25 cellular contexts compared by ENCODE assay signal in the genomic region with DNA sequence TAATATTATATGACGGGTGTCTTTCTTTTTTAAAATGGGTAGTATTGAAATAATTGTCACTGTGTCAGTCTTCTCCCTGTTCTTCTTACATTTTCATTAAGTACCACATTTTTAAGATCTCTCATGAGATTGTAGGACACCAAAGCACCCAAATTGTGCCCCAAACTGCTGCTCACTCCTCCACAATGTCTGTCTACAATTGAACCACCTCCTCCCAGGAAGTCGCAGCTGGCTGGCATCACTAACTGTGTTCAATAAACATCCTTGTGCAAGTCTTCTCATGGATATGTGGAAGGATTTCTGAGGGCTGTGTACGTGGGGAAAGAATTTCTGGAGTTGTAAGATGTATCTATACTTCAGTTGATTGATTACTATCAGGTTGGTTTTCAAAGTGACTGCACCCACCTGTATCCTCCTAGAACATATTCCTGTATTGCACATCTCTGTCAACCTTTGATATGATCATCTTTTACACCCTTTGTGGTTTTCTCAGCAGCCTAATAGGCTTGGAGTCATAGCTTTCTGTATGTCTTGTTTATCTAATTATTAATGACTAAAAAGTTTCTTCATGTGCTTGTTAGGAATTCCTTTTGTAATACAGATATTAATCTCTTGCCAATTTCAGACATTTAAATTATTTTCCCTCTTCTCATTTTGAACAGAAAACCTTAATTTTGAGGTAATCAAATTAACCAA.
DNase-seq lines count a peak whose midpoint lies in the region; ATAC-seq and TF ChIP-seq lines count a peak whose summit lies in the region.
"Had no signal": no experiment of that assay in that cellular context is flagged by ENCODE, and none has a peak within 500 bp of the region (broad histone marks: within the 10 kb centered on the region; RNA-seq: fewer than 3 reads in every experiment).

No MANE protein-coding gene starts in this region.

- ATAC-seq in activated CD8-positive, alpha-beta memory T cell treated with anti-CD3 and anti-CD28 coated beads, Interleukin-2, amount 10 ng/mL, durations not matched to agents 7 days and 5 days: no peak
- ATAC-seq in PC-3 (peak; percentile 41; the same call in 1 of the 2 replicates), psoas muscle (no peak)
- ATAC-seq: HepG2 had no signal

- BruUV-seq in PC-3 (replicated peaks; lab: Mats Ljungman, UMichigan) (no TSS peak), mammary epithelial cell (replicated peaks; lab: Mats Ljungman, UMichigan) (TSS peak; percentile 72)

- H2AFZ ChIP-seq in PC-3 (ENCODE audit: low read length) (peak overlapping the region; percentile 39), mammary epithelial cell (ENCODE audit: low read depth, low read length) (peak overlapping the region; percentile 22), osteoblast (ENCODE audit: low read length) (no peak overlapping the region)

- no peaks in the 10 kb centered on the region for H3K9me3 Mint-ChIP-seq in activated CD8-positive, alpha-beta memory T cell treated with anti-CD3 and anti-CD28 coated beads, Interleukin-2, amount 10 ng/mL, durations not matched to agents 7 days and 5 days (ENCODE audit: low read depth)
- H3K9me3 Mint-ChIP-seq: activated naive CD4-positive, alpha-beta T cell treated with anti-CD3 and anti-CD28 coated beads for 36 hours had no signal

- no peaks in the 10 kb centered on the region for H3K27me3 Mint-ChIP-seq in activated CD8-positive, alpha-beta memory T cell treated with anti-CD3 and anti-CD28 coated beads, Interleukin-2, amount 10 ng/mL, durations not matched to agents 7 days and 5 days
- H3K27me3 Mint-ChIP-seq: activated CD4-positive, alpha-beta T cell treated with anti-CD3 and anti-CD28 coated beads, Interleukin-2, amount 10 ng/mL, durations not matched to agents 7 days and 5 days had no signal

- H3K27me3 ChIP-seq in PC-3 (ENCODE audit: low read length) (no peaks in the 10 kb centered on the region), mammary epithelial cell (ENCODE audit: insufficient read depth, low read length) (no peaks in the 10 kb centered on the region), osteoblast (ENCODE audit: insufficient read depth, low read length) (no peaks in the 10 kb centered on the region), psoas muscle (ENCODE audit: insufficient read depth in 3 of 3, low read length in 2 of 3) (no peaks in the 10 kb centered on the region)
- H3K27me3 ChIP-seq: BE2C, cardiac muscle cell, suprapubic skin had no signal

- H3K27ac ChIP-seq in PC-3 (ENCODE audit: low read length) (peak overlapping the region; percentile 46), mammary epithelial cell (ENCODE audit: insufficient read depth, low read depth, low read length) (peak overlapping the region; percentile 79), osteoblast (ENCODE audit: low read depth, low read length) (no peak overlapping the region), psoas muscle (no peak overlapping the region)
- H3K27ac ChIP-seq: cardiac muscle cell, skin epidermis, suprapubic skin, VCaP had no signal

- H3K9me3 ChIP-seq in PC-3 (ENCODE audit: low read length): no peaks in the 10 kb centered on the region
- no peaks in the 10 kb centered on the region for H3K9me3 ChIP-seq in mammary epithelial cell (replicated peaks; ENCODE audit: insufficient read depth, low read length)
- no peaks in the 10 kb centered on the region for H3K9me3 ChIP-seq in osteoblast (ENCODE audit: low read depth, low read length)
- no peaks in the 10 kb centered on the region for H3K9me3 ChIP-seq in psoas muscle
- H3K9me3 ChIP-seq: BE2C, HAP-1, suprapubic skin had no signal

- peak overlapping the region; percentile 7; the same call in 1 of the 2 replicates for H3K4me2 ChIP-seq in PC-3 (ENCODE audit: low read length)
- peak overlapping the region; percentile 23 for H3K4me2 ChIP-seq in mammary epithelial cell (ENCODE audit: insufficient read depth, low read depth, low read length)
- H3K4me2 ChIP-seq in osteoblast (ENCODE audit: insufficient read depth, low read length): peak overlapping the region; percentile 29

- intact Hi-C loops in PC-3 (cut with micrococcal nuclease) (no loop called here), mammary epithelial cell (cut with micrococcal nuclease) (loop anchor here (1.0 to 10.0 kb wide), 3 partner anchors 15 to 993 kb away; a partner anchor contains a TSS), psoas muscle (cut with DNase I) (no loop called here), lower leg skin (cut with DNase I; ENCODE audit: low total_unique reads) (no loop called here)

- H3K4me1 ChIP-seq in PC-3 (ENCODE audit: insufficient read depth, low read length) (peaks cover 25% of the 10 kb centered on the region), mammary epithelial cell (ENCODE audit: insufficient read depth, low read length) (peaks cover 19% of the 10 kb centered on the region), osteoblast (ENCODE audit: insufficient read depth, low read length) (peaks cover 12% of the 10 kb centered on the region), psoas muscle (no peaks in the 10 kb centered on the region)
- H3K4me1 ChIP-seq: HAP-1, suprapubic skin had no signal

- TF ChIP-seq POLR2A in lower leg skin (IDR thresholded peaks at IDR 0.05): no peak

- TF ChIP-seq CTCF in PC-3 (conservative IDR thresholded peaks at IDR 0.05; ENCODE audit: low read depth, low read length): no peak
- no peak for TF ChIP-seq CTCF in mammary epithelial cell (conservative IDR thresholded peaks at IDR 0.05 in 1 of 2, IDR thresholded peaks at IDR 0.05 in 1 of 2; ENCODE audit: extremely low read depth in 1 of 2, insufficient read depth in 1 of 2, low read depth in 1 of 2, low read length in 2 of 2)
- no peak for TF ChIP-seq CTCF in osteoblast (IDR thresholded peaks at IDR 0.05; ENCODE audit: extremely low read depth, low read depth, low read length)
- no peak for TF ChIP-seq CTCF in psoas muscle (IDR thresholded peaks at IDR 0.05)
- no peak for TF ChIP-seq CTCF in lower leg skin (IDR thresholded peaks at IDR 0.05)

- H3K4me3 ChIP-seq in PC-3 (ENCODE audit: low read length): no peak overlapping the region
- no peak overlapping the region for H3K4me3 ChIP-seq in mammary epithelial cell (replicated peaks in 1 of 3; ENCODE audit: insufficient read depth in 1 of 3, low read depth in 2 of 3, low read length in 3 of 3)
- H3K4me3 ChIP-seq in osteoblast (ENCODE audit: insufficient read depth, low read length): no peak overlapping the region
- no peak overlapping the region for H3K4me3 ChIP-seq in psoas muscle
- H3K4me3 ChIP-seq in lower leg skin (ENCODE audit: low read depth, poor library complexity, severe bottlenecking): no peak overlapping the region
- H3K4me3 ChIP-seq: cardiac muscle cell, HAP-1, skin epidermis, suprapubic skin had no signal

- H3K9ac ChIP-seq in PC-3 (ENCODE audit: low read length): no peak overlapping the region
- H3K9ac ChIP-seq in mammary epithelial cell (ENCODE audit: insufficient read depth, low read length): no peak overlapping the region

- H3K27ac Mint-ChIP-seq in activated CD8-positive, alpha-beta memory T cell treated with anti-CD3 and anti-CD28 coated beads, Interleukin-2, amount 10 ng/mL, durations not matched to agents 7 days and 5 days: peak overlapping the region; percentile 90
- H3K27ac Mint-ChIP-seq: activated CD4-positive, alpha-beta T cell treated with anti-CD3 and anti-CD28 coated beads, Interleukin-2, amount 10 ng/mL, durations not matched to agents 7 days and 5 days; activated naive CD4-positive, alpha-beta T cell treated with anti-CD3 and anti-CD28 coated beads for 36 hours had no signal

- WGBS in mammary epithelial cell (ENCODE audit: low coverage, missing lambda C conversion rate): 41% methylated on average over 3 of the region's 3 CpGs
- WGBS in psoas muscle, 3 donors: 70 to 78% (median 74%) methylated on average over 3 of the region's 3 CpGs
- WGBS in lower leg skin, 2 donors: 74 to 81% methylated on average over 3 of the region's 3 CpGs

- H3K79me2 ChIP-seq in PC-3 (ENCODE audit: low read length): no peaks in the 10 kb centered on the region
- H3K79me2 ChIP-seq in mammary epithelial cell (ENCODE audit: insufficient read depth, low read length): no peaks in the 10 kb centered on the region
- no peaks in the 10 kb centered on the region for H3K79me2 ChIP-seq in osteoblast (ENCODE audit: insufficient read depth, low read length)

- peaks cover 20% of the 10 kb centered on the region for H3K36me3 Mint-ChIP-seq in activated CD8-positive, alpha-beta memory T cell treated with anti-CD3 and anti-CD28 coated beads, Interleukin-2, amount 10 ng/mL, durations not matched to agents 7 days and 5 days

- H4K20me1 ChIP-seq in PC-3 (ENCODE audit: low read length) (no peaks in the 10 kb centered on the region), mammary epithelial cell (ENCODE audit: insufficient read depth, low read length) (no peaks in the 10 kb centered on the region), osteoblast (ENCODE audit: insufficient read depth, low read length) (no peaks in the 10 kb centered on the region)

- no peaks in the 10 kb centered on the region for H3K9me2 ChIP-seq in PC-3 (replicated peaks; ENCODE audit: low read length)

- in situ Hi-C loops in mammary epithelial cell (cut with MboI; ENCODE audit: low sequenced_read_pairs in 2 of 2): loop anchor here in 1 of 2 donors (25.0 kb wide), 1 partner anchor 995 kb away; a partner anchor contains a TSS

- CTCF ChIA-PET in activated CD8-positive, alpha-beta memory T cell treated with anti-CD3 and anti-CD28 coated beads, Interleukin-2, amount 10 ng/mL, durations not matched to agents 7 days and 5 days (lab: Charles Lee): interaction anchor here (1.1 to 4.2 kb wide), 4 partner anchors 20 to 255 kb away, joined by 3 to 23 read pairs (median 5); no protein-coding TSS in a partner anchor
- CTCF ChIA-PET in PC-3 (lab: Charles Lee) (no interaction called here), mammary epithelial cell (lab: Charles Lee; ENCODE audit: low non-redundant PET) (no interaction called here)

- peak overlapping the region; percentile 4 for H3K4me3 Mint-ChIP-seq in activated CD8-positive, alpha-beta memory T cell treated with anti-CD3 and anti-CD28 coated beads, Interleukin-2, amount 10 ng/mL, durations not matched to agents 7 days and 5 days
- H3K4me3 Mint-ChIP-seq: activated CD4-positive, alpha-beta T cell treated with anti-CD3 and anti-CD28 coated beads, Interleukin-2, amount 10 ng/mL, durations not matched to agents 7 days and 5 days; activated naive CD4-positive, alpha-beta T cell treated with anti-CD3 and anti-CD28 coated beads for 36 hours had no signal

- POLR2A ChIA-PET in PC-3 (lab: Charles Lee; ENCODE audit: unreplicated experiment): no interaction called here

- no peaks in the 10 kb centered on the region for H3F3A ChIP-seq in PC-3 (ENCODE audit: low read length, unreplicated experiment)

- H3K36me3 ChIP-seq in PC-3 (ENCODE audit: low read depth, low read length) (no peaks in the 10 kb centered on the region), mammary epithelial cell (ENCODE audit: insufficient read depth, low read length) (no peaks in the 10 kb centered on the region), osteoblast (ENCODE audit: insufficient read depth, low read length) (no peaks in the 10 kb centered on the region), psoas muscle (ENCODE audit: insufficient read depth in 1 of 2, low read depth in 1 of 2) (no peaks in the 10 kb centered on the region)
- H3K36me3 ChIP-seq: BE2C, cardiac muscle cell, HAP-1, suprapubic skin had no signal

- dilution Hi-C loops in mammary epithelial cell (cut with HindIII; ENCODE audit: low sequenced_read_pairs): loop anchor here (5.0 kb wide), 1 partner anchor 65 kb away; no protein-coding TSS in a partner anchor

- peaks cover 58% of the 10 kb centered on the region for H3K4me1 Mint-ChIP-seq in activated CD8-positive, alpha-beta memory T cell treated with anti-CD3 and anti-CD28 coated beads, Interleukin-2, amount 10 ng/mL, durations not matched to agents 7 days and 5 days

- no peak for DNase-seq in activated CD8-positive, alpha-beta memory T cell treated with anti-CD3 and anti-CD28 coated beads, Interleukin-2, amount 10 ng/mL, durations not matched to agents 7 days and 5 days
- DNase-seq in activated CD8-positive, alpha-beta memory T cell treated with anti-CD3 and anti-CD28 coated beads, Interleukin-2, amount 50 U/mL, for 48 hours: no peak
- DNase-seq in PC-3: peak; percentile 51
- DNase-seq in mammary epithelial cell: peak; percentile 83
- no peak for DNase-seq in osteoblast (ENCODE audit: insufficient read length, low spot score, missing footprints)
- DNase-seq in HuH-7 (ENCODE audit: low spot score): no peak
- no peak for DNase-seq in psoas muscle
- DNase-seq in lower leg skin (ENCODE audit: low spot score in 2 of 2): no peak
- DNase-seq: activated CD4-positive, alpha-beta T cell treated with anti-CD3 and anti-CD28 coated beads, Interleukin-2, amount 10 ng/mL, durations not matched to agents 7 days and 5 days; activated naive CD4-positive, alpha-beta T cell treated with anti-CD3 and anti-CD28 coated beads for 36 hours; activated T-cell treated with anti-CD3 and anti-CD28 coated beads for 4 hours; cortex of kidney; head of caudate nucleus; mesendoderm; NCI-H1092 treated with DMSO at 0.1 percent for 48 hours; NCI-H1930; NCI-H774; occipital lobe had no signal

Comparison
In these comparisons a context has a peak if more than half of its experiments do, and no peak if none do; other contexts are left out.
1. DNase-seq: peak in PC-3 (single experiment) and mammary epithelial cell (single experiment); none in activated CD8-positive, alpha-beta memory T cell treated with anti-CD3 and anti-CD28 coated beads, Interleukin-2, amount 10 ng/mL, durations not matched to agents 7 days and 5 days (single experiment), activated CD8-positive, alpha-beta memory T cell treated with anti-CD3 and anti-CD28 coated beads, Interleukin-2, amount 50 U/mL, for 48 hours (single experiment), osteoblast (single experiment), HuH-7 (single experiment), psoas muscle (0 of 2) and lower leg skin (0 of 2).
2. H3K27ac ChIP-seq: peak in PC-3 (single experiment) and mammary epithelial cell (single experiment); none in osteoblast (single experiment) and psoas muscle (single experiment).
3. Peak in every context shown above with its lines, with median percentiles within 50 percentile points of each other: H3K4me2 ChIP-seq.